In genomic region chr2:231605607-231606091, GRCh38 we compare ENCODE assay signal across 8 cellular contexts. TPM values are rescaled to one million over a fixed set of nuclear protein-coding genes. Genes with fewer than 3 reads are reported as not detected.
A peak's percentile ranks its signal among the peaks of the same experiment; 100 is the strongest.
DNase-seq lines count a peak whose midpoint lies in the region; ATAC-seq and TF ChIP-seq lines count a peak whose summit lies in the region.

No MANE protein-coding gene starts in this region.

- CTCF ChIA-PET in RWPE1 (lab: Yijun Ruan, JAX): interaction anchor here (0.9 kb wide), 1 partner anchor 110 kb away, joined by 3 read pairs; no protein-coding TSS in a partner anchor

- no peaks in the 10 kb centered on the region for H3K9me3 ChIP-seq in DOHH2 (ENCODE audit: control insufficient read depth, insufficient read depth, low read length)
- H3K9me3 ChIP-seq in fibroblast of lung (ENCODE audit: control insufficient read depth, insufficient read depth, low read depth, low read length): no peaks in the 10 kb centered on the region

- H3K27ac ChIP-seq in DOHH2 (ENCODE audit: low read depth, low read length) (peak overlapping the region; percentile 87), RWPE1 (peak overlapping the region; percentile 91), fibroblast of lung (ENCODE audit: insufficient read depth, low read length) (peak overlapping the region; percentile 99)

- H3F3A ChIP-seq in DOHH2 (ENCODE audit: control insufficient read depth, insufficient read depth): peaks cover 9% of the 10 kb centered on the region

- H3K9me2 ChIP-seq in DOHH2 (replicated peaks; ENCODE audit: control insufficient read depth, low read length): no peaks in the 10 kb centered on the region

- POLR2A ChIA-PET in RWPE1 (lab: Yijun Ruan, JAX; ENCODE audit: low non-redundant PET): no interaction called here

- H3K36me3 ChIP-seq in DOHH2 (ENCODE audit: control insufficient read depth, low read length) (no peaks in the 10 kb centered on the region), fibroblast of lung (ENCODE audit: control insufficient read depth, insufficient read depth, low read length) (no peaks in the 10 kb centered on the region)

- ATAC-seq in HG03280 (IDR thresholded peaks at IDR 0.05; ENCODE audit: unreplicated experiment) (no peak), GM21390 (IDR thresholded peaks at IDR 0.05; ENCODE audit: unreplicated experiment) (no peak), GM21528 (IDR thresholded peaks at IDR 0.05; ENCODE audit: low FRiP score, unreplicated experiment) (no peak), HG03460 (IDR thresholded peaks at IDR 0.05; ENCODE audit: unreplicated experiment) (no peak)

- DNase-seq in RWPE1 (ENCODE audit: low spot score) (no peak), fibroblast of lung (ENCODE audit: low read depth in 2 of 2) (no peak), pons (ENCODE audit: low spot score) (peak; percentile 65)

- H3K4me3 ChIP-seq in DOHH2 (ENCODE audit: low read length) (peak overlapping the region; percentile 76), fibroblast of lung (replicated peaks in 1 of 4; ENCODE audit: control extremely low read depth in 1 of 4, insufficient read depth in 1 of 4, low read depth in 3 of 4, low read length in 4 of 4) (no peak overlapping the region)

- H3K79me2 ChIP-seq in DOHH2 (ENCODE audit: control insufficient read depth, low read length) (no peaks in the 10 kb centered on the region; the same call in none of the 2 replicates), fibroblast of lung (ENCODE audit: control insufficient read depth, insufficient read depth, low read length) (no peaks in the 10 kb centered on the region)

- H3K27me3 ChIP-seq in DOHH2 (ENCODE audit: control insufficient read depth, low read length): no peaks in the 10 kb centered on the region
- H3K27me3 ChIP-seq in fibroblast of lung (ENCODE audit: control insufficient read depth, insufficient read depth, low read length): no peaks in the 10 kb centered on the region

- no peak overlapping the region for H2AFZ ChIP-seq in fibroblast of lung (ENCODE audit: low read length)

- peaks cover 61% of the 10 kb centered on the region for H3K4me1 ChIP-seq in DOHH2 (ENCODE audit: control insufficient read depth, low read length)
- H3K4me1 ChIP-seq in fibroblast of lung (ENCODE audit: control insufficient read depth, extremely low read depth, insufficient read depth, low read length): peaks cover 12% of the 10 kb centered on the region

- H4K20me1 ChIP-seq in DOHH2 (ENCODE audit: control insufficient read depth, insufficient read depth, low read depth, low read length): no peaks in the 10 kb centered on the region
- no peaks in the 10 kb centered on the region for H4K20me1 ChIP-seq in fibroblast of lung (ENCODE audit: control insufficient read depth, extremely low read depth, insufficient read depth, low read length)

- TF ChIP-seq CTCF in DOHH2 (IDR thresholded peaks at IDR 0.05; ENCODE audit: low read depth, low read length, poor library complexity, severe bottlenecking) (no peak), RWPE1 (conservative IDR thresholded peaks at IDR 0.05; ENCODE audit: low read depth) (no peak), fibroblast of lung (conservative IDR thresholded peaks at IDR 0.05 in 1 of 2, IDR thresholded peaks at IDR 0.05 in 1 of 2; ENCODE audit: low read depth in 1 of 2, low read length in 2 of 2) (no peak)

- peak overlapping the region; percentile 93 for H3K9ac ChIP-seq in fibroblast of lung (ENCODE audit: insufficient read depth, low read length)

- H3K4me2 ChIP-seq in DOHH2 (ENCODE audit: low read length) (peak overlapping the region; percentile 98), fibroblast of lung (ENCODE audit: extremely low read depth, insufficient read depth, low read length) (no peak overlapping the region)

RNA-seq across cellular contexts. Expression of gene TEX44, which starts 13.0 kb away (rescaled TPM):
- total RNA-seq in fibroblast of lung: not detected in 2 replicates
- polyA plus RNA-seq in fibroblast of lung: not detected in 2 replicates
- polyA plus RNA-seq in fibroblast of lung (2012): not detected in 2 replicates
- not detected in 2 replicates for polyA minus RNA-seq in fibroblast of lung (ENCODE audit: low replicate concordance)
